In the genomic region with DNA sequence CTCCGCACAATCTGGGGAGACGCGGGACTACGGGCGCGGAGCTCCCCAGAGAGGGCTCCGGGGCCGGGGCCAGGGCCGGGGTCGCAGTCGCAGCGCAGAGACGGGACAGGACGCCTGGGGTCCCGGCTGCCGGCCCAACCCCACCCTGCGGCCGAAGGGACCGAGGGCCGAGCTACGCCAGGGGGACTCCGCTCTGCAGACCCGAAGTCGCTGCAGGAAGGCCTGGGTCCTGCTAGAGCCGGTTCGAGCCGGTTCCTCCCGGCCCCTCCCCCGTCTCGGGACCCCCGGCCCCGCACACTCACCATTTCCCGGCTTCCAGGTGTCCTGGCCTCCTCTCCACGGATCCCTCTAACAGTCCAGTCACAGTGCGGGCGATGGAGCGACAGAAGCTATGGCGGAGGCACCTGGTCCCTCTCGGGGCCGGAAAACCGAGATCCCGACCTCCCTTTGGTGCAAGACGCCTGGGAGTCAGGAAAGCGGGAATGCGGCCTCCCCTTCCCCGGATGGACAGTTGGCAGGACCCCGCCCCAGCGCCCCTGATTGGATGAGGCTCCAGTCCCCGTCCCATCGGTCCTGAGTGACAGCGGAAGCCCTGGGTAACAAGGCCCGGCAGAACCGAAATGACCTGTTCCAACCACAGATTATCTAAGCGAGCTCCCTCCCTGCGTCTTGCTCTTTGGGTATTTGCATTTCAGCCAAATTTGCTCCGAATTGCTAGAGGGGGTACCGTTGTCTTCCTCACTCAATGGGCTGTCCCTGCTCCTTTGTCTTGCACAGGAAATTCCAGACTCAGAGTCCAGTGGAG, we compare ENCODE assay signal across 1 cellular context.
A peak's percentile ranks its signal among the peaks of the same experiment; 100 is the strongest.
TF ChIP-seq lines count a peak whose summit lies in the region.

A gene (minus strand): TSS at position 481 of the 805 bp plus-strand sequence. CDS start 176 bp downstream, at position 305.

TF ChIP-seq in HepG2, 621 proteins besides CTCF, POLR2A, EP300 and RAD21 (continued from another document and continues in another):
- TF ChIP-seq ZNF160 (CRISPR knock-in tag; IDR thresholded peaks at IDR 0.05): 0 out of 2 replicates have a peak, but pooled peaks have one; percentile 28
- TF ChIP-seq, protein P1, sequence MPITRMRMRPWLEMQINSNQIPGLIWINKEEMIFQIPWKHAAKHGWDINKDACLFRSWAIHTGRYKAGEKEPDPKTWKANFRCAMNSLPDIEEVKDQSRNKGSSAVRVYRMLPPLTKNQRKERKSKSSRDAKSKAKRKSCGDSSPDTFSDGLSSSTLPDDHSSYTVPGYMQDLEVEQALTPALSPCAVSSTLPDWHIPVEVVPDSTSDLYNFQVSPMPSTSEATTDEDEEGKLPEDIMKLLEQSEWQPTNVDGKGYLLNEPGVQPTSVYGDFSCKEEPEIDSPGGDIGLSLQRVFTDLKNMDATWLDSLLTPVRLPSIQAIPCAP (CRISPR knock-in tag; IDR thresholded peaks at IDR 0.05; ENCODE audit: low read depth): no peak
- TF ChIP-seq, protein P2, sequence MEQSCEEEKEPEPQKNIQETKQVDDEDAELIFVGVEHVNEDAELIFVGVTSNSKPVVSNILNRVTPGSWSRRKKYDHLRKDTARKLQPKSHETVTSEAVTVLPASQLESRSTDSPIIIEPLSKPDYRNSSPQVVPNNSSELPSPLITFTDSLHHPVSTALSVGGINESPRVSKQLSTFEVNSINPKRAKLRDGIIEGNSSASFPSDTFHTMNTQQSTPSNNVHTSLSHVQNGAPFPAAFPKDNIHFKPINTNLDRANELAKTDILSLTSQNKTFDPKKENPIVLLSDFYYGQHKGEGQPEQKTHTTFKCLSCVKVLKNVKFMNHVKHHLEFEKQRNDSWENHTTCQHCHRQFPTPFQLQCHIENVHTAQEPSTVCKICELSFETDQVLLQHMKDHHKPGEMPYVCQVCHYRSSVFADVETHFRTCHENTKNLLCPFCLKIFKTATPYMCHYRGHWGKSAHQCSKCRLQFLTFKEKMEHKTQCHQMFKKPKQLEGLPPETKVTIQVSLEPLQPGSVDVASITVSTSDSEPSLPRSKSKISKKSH (CRISPR knock-in tag; IDR thresholded peaks at IDR 0.05; ENCODE audit: borderline replicate concordance): no peak
- TF ChIP-seq, protein P3, sequence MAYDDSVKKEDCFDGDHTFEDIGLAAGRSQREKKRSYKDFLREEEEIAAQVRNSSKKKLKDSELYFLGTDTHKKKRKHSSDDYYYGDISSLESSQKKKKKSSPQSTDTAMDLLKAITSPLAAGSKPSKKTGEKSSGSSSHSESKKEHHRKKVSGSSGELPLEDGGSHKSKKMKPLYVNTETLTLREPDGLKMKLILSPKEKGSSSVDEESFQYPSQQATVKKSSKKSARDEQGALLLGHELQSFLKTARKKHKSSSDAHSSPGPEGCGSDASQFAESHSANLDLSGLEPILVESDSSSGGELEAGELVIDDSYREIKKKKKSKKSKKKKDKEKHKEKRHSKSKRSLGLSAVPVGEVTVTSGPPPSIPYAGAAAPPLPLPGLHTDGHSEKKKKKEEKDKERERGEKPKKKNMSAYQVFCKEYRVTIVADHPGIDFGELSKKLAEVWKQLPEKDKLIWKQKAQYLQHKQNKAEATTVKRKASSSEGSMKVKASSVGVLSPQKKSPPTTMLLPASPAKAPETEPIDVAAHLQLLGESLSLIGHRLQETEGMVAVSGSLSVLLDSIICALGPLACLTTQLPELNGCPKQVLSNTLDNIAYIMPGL (CRISPR knock-in tag; IDR thresholded peaks at IDR 0.05; ENCODE audit: borderline replicate concordance in 1 of 2, low read depth in 1 of 2): peak; percentile 73 to 76
- TF ChIP-seq ZNF260 (CRISPR knock-in tag; IDR thresholded peaks at IDR 0.05; ENCODE audit: borderline replicate concordance, low read depth): no peak
- TF ChIP-seq ZNF652 (CRISPR knock-in tag; IDR thresholded peaks at IDR 0.05; ENCODE audit: borderline replicate concordance, low read depth): no peak
- TF ChIP-seq ZNF547 (CRISPR knock-in tag; IDR thresholded peaks at IDR 0.05): peak; percentile 57
- peak; percentile 77 for TF ChIP-seq ZNF501 (CRISPR knock-in tag; IDR thresholded peaks at IDR 0.05)
- TF ChIP-seq SMAD9 (CRISPR knock-in tag; IDR thresholded peaks at IDR 0.05): peak; percentile 38; the same call in 1 of the 2 replicates
- no peak for TF ChIP-seq GFI1 (CRISPR knock-in tag; IDR thresholded peaks at IDR 0.05; ENCODE audit: borderline replicate concordance)
- TF ChIP-seq ZNF562 (CRISPR knock-in tag; IDR thresholded peaks at IDR 0.05; ENCODE audit: borderline replicate concordance): no peak
- TF ChIP-seq ZNF737 (CRISPR knock-in tag; IDR thresholded peaks at IDR 0.05; ENCODE audit: borderline replicate concordance): 0 out of 2 replicates have a peak, but pooled peaks have one; percentile 55
- TF ChIP-seq, protein P4, sequence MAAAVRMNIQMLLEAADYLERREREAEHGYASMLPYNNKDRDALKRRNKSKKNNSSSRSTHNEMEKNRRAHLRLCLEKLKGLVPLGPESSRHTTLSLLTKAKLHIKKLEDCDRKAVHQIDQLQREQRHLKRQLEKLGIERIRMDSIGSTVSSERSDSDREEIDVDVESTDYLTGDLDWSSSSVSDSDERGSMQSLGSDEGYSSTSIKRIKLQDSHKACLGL (CRISPR knock-in tag; IDR thresholded peaks at IDR 0.05): peak; percentile 70
- TF ChIP-seq KLF15 (CRISPR knock-in tag; IDR thresholded peaks at IDR 0.05; ENCODE audit: borderline replicate concordance): 0 out of 2 replicates have a peak, but pooled peaks have one; percentile 25
- TF ChIP-seq NFE2L2 (IDR thresholded peaks at IDR 0.05; ENCODE audit: low read length): no peak
- TF ChIP-seq, protein P5, sequence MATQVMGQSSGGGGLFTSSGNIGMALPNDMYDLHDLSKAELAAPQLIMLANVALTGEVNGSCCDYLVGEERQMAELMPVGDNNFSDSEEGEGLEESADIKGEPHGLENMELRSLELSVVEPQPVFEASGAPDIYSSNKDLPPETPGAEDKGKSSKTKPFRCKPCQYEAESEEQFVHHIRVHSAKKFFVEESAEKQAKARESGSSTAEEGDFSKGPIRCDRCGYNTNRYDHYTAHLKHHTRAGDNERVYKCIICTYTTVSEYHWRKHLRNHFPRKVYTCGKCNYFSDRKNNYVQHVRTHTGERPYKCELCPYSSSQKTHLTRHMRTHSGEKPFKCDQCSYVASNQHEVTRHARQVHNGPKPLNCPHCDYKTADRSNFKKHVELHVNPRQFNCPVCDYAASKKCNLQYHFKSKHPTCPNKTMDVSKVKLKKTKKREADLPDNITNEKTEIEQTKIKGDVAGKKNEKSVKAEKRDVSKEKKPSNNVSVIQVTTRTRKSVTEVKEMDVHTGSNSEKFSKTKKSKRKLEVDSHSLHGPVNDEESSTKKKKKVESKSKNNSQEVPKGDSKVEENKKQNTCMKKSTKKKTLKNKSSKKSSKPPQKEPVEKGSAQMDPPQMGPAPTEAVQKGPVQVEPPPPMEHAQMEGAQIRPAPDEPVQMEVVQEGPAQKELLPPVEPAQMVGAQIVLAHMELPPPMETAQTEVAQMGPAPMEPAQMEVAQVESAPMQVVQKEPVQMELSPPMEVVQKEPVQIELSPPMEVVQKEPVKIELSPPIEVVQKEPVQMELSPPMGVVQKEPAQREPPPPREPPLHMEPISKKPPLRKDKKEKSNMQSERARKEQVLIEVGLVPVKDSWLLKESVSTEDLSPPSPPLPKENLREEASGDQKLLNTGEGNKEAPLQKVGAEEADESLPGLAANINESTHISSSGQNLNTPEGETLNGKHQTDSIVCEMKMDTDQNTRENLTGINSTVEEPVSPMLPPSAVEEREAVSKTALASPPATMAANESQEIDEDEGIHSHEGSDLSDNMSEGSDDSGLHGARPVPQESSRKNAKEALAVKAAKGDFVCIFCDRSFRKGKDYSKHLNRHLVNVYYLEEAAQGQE (IDR thresholded peaks at IDR 0.05; ENCODE audit: borderline replicate concordance in 1 of 2, low read depth in 1 of 2, low read length in 2 of 2): peak in 1 of 2 experiments; percentile 41; a peak in 1 of 4 replicates
- no peak for TF ChIP-seq ZFP36L1 (CRISPR knock-in tag; IDR thresholded peaks at IDR 0.05)
- 0 out of 2 replicates have a peak, but pooled peaks have one; percentile 31 for TF ChIP-seq TMF1 (CRISPR knock-in tag; IDR thresholded peaks at IDR 0.05; ENCODE audit: low read depth)
- peak; percentile 60; the same call in 1 of the 2 replicates for TF ChIP-seq KLF6 (CRISPR knock-in tag; IDR thresholded peaks at IDR 0.05)
- TF ChIP-seq NR2F1 (CRISPR knock-in tag; IDR thresholded peaks at IDR 0.05): no peak
- TF ChIP-seq KLF16 (CRISPR knock-in tag; IDR thresholded peaks at IDR 0.05): no peak
- TF ChIP-seq, protein P6, sequence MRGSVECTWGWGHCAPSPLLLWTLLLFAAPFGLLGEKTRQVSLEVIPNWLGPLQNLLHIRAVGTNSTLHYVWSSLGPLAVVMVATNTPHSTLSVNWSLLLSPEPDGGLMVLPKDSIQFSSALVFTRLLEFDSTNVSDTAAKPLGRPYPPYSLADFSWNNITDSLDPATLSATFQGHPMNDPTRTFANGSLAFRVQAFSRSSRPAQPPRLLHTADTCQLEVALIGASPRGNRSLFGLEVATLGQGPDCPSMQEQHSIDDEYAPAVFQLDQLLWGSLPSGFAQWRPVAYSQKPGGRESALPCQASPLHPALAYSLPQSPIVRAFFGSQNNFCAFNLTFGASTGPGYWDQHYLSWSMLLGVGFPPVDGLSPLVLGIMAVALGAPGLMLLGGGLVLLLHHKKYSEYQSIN (CRISPR knock-in tag; IDR thresholded peaks at IDR 0.05; ENCODE audit: borderline replicate concordance): no peak
- TF ChIP-seq, protein P7, sequence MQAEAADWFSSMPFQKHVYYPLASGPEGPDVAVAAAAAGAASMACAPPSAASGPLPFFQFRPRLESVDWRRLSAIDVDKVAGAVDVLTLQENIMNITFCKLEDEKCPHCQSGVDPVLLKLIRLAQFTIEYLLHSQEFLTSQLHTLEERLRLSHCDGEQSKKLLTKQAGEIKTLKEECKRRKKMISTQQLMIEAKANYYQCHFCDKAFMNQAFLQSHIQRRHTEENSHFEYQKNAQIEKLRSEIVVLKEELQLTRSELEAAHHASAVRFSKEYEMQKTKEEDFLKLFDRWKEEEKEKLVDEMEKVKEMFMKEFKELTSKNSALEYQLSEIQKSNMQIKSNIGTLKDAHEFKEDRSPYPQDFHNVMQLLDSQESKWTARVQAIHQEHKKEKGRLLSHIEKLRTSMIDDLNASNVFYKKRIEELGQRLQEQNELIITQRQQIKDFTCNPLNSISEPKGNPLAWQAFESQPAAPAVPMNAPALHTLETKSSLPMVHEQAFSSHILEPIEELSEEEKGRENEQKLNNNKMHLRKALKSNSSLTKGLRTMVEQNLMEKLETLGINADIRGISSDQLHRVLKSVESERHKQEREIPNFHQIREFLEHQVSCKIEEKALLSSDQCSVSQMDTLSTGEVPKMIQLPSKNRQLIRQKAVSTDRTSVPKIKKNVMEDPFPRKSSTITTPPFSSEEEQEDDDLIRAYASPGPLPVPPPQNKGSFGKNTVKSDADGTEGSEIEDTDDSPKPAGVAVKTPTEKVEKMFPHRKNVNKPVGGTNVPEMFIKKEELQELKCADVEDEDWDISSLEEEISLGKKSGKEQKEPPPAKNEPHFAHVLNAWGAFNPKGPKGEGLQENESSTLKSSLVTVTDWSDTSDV (CRISPR knock-in tag; IDR thresholded peaks at IDR 0.05): no peak
- TF ChIP-seq HNRNPH1 (optimal IDR thresholded peaks at IDR 0.05; ENCODE audit: low read depth, low read length): no peak
- TF ChIP-seq, protein P8, sequence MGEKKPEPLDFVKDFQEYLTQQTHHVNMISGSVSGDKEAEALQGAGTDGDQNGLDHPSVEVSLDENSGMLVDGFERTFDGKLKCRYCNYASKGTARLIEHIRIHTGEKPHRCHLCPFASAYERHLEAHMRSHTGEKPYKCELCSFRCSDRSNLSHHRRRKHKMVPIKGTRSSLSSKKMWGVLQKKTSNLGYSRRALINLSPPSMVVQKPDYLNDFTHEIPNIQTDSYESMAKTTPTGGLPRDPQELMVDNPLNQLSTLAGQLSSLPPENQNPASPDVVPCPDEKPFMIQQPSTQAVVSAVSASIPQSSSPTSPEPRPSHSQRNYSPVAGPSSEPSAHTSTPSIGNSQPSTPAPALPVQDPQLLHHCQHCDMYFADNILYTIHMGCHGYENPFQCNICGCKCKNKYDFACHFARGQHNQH (CRISPR knock-in tag; IDR thresholded peaks at IDR 0.05): no peak
- no peak for TF ChIP-seq SP5 (CRISPR knock-in tag; IDR thresholded peaks at IDR 0.05; ENCODE audit: borderline replicate concordance, low read depth)
- TF ChIP-seq, protein P9, sequence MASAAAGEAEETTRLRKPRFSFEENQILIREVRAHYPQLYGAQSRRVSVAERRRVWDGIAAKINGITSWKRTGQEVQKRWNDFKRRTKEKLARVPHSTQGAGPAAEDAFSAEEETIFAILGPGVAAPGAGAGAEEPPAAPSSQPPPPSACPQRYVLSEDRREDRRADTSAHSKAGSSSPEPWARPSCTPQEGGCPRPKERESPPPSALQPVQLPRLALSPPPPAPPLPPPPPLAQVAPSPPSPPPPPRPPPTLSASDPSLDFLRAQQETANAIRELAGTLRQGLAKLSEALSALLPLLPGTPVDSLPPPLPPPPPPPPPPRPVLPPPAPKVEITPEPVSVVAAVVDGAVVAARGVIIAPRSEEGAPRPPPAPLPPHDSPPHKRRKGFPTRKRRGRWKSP (CRISPR knock-in tag; IDR thresholded peaks at IDR 0.05): peak; percentile 70; the same call in 1 of the 2 replicates
- TF ChIP-seq ZFP90 (CRISPR knock-in tag; IDR thresholded peaks at IDR 0.05; ENCODE audit: borderline replicate concordance): 0 out of 2 replicates have a peak, but pooled peaks have one; percentile 75
- TF ChIP-seq, protein P10, sequence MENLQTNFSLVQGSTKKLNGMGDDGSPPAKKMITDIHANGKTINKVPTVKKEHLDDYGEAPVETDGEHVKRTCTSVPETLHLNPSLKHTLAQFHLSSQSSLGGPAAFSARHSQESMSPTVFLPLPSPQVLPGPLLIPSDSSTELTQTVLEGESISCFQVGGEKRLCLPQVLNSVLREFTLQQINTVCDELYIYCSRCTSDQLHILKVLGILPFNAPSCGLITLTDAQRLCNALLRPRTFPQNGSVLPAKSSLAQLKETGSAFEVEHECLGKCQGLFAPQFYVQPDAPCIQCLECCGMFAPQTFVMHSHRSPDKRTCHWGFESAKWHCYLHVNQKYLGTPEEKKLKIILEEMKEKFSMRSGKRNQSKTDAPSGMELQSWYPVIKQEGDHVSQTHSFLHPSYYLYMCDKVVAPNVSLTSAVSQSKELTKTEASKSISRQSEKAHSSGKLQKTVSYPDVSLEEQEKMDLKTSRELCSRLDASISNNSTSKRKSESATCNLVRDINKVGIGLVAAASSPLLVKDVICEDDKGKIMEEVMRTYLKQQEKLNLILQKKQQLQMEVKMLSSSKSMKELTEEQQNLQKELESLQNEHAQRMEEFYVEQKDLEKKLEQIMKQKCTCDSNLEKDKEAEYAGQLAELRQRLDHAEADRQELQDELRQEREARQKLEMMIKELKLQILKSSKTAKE (CRISPR knock-in tag; IDR thresholded peaks at IDR 0.05; ENCODE audit: borderline replicate concordance): no peak
- peak; percentile 97 for TF ChIP-seq ZFX (CRISPR knock-in tag; IDR thresholded peaks at IDR 0.05; ENCODE audit: low read depth)
- peak; percentile 22; the same call in 1 of the 2 replicates for TF ChIP-seq ETV5 (CRISPR knock-in tag; IDR thresholded peaks at IDR 0.05; ENCODE audit: borderline replicate concordance)
- TF ChIP-seq KDM5B (CRISPR knock-in tag; IDR thresholded peaks at IDR 0.05; ENCODE audit: borderline replicate concordance): peak; percentile 65; the same call in 1 of the 2 replicates
- TF ChIP-seq, protein P11, sequence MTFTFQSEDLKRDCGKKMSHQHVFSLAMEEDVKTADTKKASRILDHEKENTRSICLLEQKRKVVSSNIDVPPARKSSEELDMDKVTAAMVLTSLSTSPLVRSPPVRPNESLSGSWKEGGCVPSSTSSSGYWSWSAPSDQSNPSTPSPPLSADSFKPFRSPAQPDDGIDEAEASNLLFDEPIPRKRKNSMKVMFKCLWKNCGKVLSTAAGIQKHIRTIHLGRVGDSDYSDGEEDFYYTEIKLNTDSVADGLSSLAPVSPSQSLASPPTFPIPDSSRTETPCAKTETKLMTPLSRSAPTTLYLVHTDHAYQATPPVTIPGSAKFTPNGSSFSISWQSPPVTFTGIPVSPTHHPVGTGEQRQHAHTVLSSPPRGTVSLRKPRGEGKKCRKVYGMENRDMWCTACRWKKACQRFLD (CRISPR knock-in tag; IDR thresholded peaks at IDR 0.05; ENCODE audit: borderline replicate concordance): peak; percentile 53; the same call in 1 of the 2 replicates
- TF ChIP-seq ISL2 (CRISPR knock-in tag; IDR thresholded peaks at IDR 0.05): peak; percentile 33; the same call in 1 of the 2 replicates
- TF ChIP-seq DNMT3B (CRISPR knock-in tag; conservative IDR thresholded peaks at IDR 0.05): no peak
